10 cellular contexts compared by ENCODE assay signal in genomic region chr12:121765573-121765972, GRCh38. TPM values are rescaled to one million over a fixed set of nuclear protein-coding genes. Genes with fewer than 3 reads are reported as not detected.
DNase-seq lines count a peak whose midpoint lies in the region; ATAC-seq, FAIRE-seq and TF ChIP-seq lines count a peak whose summit lies in the region.
"Had no signal": no experiment of that assay in that cellular context is flagged by ENCODE, and none has a peak within 500 bp of the region (broad histone marks: within the 10 kb centered on the region; RNA-seq: fewer than 3 reads in every experiment).

No MANE protein-coding gene starts in this region.

- no peak for FAIRE-seq in bronchial epithelial cell (lab: Jason Lieb, UNC)
- FAIRE-seq: TTC549 had no signal

- TF ChIP-seq CTCF in bronchial epithelial cell (IDR thresholded peaks at IDR 0.05; ENCODE audit: insufficient read depth, low read length, severe bottlenecking) (no peak), mesothelial cell of epicardium (IDR thresholded peaks at IDR 0.05; ENCODE audit: unreplicated experiment) (no peak)

- intact Hi-C loops in CD4-positive, alpha-beta memory T cell (cut with micrococcal nuclease) = no loop called here

- POLR2A ChIA-PET in CD4-positive, alpha-beta memory T cell (lab: Charles Lee; ENCODE audit: partially characterized antibody) = interaction anchor here (1.3 kb wide), 1 partner anchor 29 kb away, joined by 4 read pairs; no protein-coding TSS in a partner anchor

- DNase-seq in D341Med (ENCODE audit: low spot score) (peak; percentile 60), MG63 (peak; percentile 71), bronchial epithelial cell (ENCODE audit: low read depth) (peak; percentile 60), mesothelial cell of epicardium (ENCODE audit: low spot score in 2 of 2, unreplicated experiment in 2 of 2) (no peak), ureter (ENCODE audit: low spot score) (no peak), midbrain (lab: John Stamatoyannopoulos, UW) (no peak)
- DNase-seq in CD4-positive, alpha-beta memory T cell = no peak

- H3K27ac ChIP-seq in CD4-positive, alpha-beta memory T cell (ENCODE audit: low read depth, low read length) = no peak overlapping the region

- ATAC-seq in HG03565 (IDR thresholded peaks at IDR 0.05; ENCODE audit: unreplicated experiment) = no peak

- H3K4me3 Mint-ChIP-seq in mesothelial cell of epicardium = no peak overlapping the region
- no peak overlapping the region for H3K4me3 Mint-ChIP-seq in CD4-positive, alpha-beta memory T cell
- H3K4me3 Mint-ChIP-seq: neural crest cell had no signal

- peaks cover 4% of the 10 kb centered on the region for H3K36me3 Mint-ChIP-seq in mesothelial cell of epicardium
- H3K36me3 Mint-ChIP-seq in CD4-positive, alpha-beta memory T cell = no peaks in the 10 kb centered on the region

- H3K36me3 ChIP-seq in MG63 = no peaks in the 10 kb centered on the region
- H3K36me3 ChIP-seq in bronchial epithelial cell (ENCODE audit: control insufficient read depth, insufficient read depth, low read length) = no peaks in the 10 kb centered on the region
- H3K36me3 ChIP-seq in CD4-positive, alpha-beta memory T cell (ENCODE audit: insufficient read depth, low read length) = no peaks in the 10 kb centered on the region

- H3K4me1 ChIP-seq in CD4-positive, alpha-beta memory T cell (ENCODE audit: insufficient read depth, low read length) = no peaks in the 10 kb centered on the region

- CTCF ChIA-PET in CD4-positive, alpha-beta memory T cell (lab: Charles Lee; ENCODE audit: partially characterized antibody) = interaction anchor here (0.6 to 0.9 kb wide), 3 partner anchors 12 to 47 kb away, joined by 3 read pairs; no protein-coding TSS in a partner anchor

- H3K4me3 ChIP-seq in MG63 (no peak overlapping the region), bronchial epithelial cell (ENCODE audit: low read depth, low read length) (no peak overlapping the region)
- no peak overlapping the region for H3K4me3 ChIP-seq in CD4-positive, alpha-beta memory T cell (ENCODE audit: low read length in 2 of 2)

- H3K27ac Mint-ChIP-seq in mesothelial cell of epicardium = peak overlapping the region; percentile 34
- no peak overlapping the region for H3K27ac Mint-ChIP-seq in CD4-positive, alpha-beta memory T cell

- peaks cover 20% of the 10 kb centered on the region for H3K4me1 Mint-ChIP-seq in mesothelial cell of epicardium
- H3K4me1 Mint-ChIP-seq in CD4-positive, alpha-beta memory T cell = no peaks in the 10 kb centered on the region

- no peaks in the 10 kb centered on the region for H3K9me3 Mint-ChIP-seq in mesothelial cell of epicardium
- no peaks in the 10 kb centered on the region for H3K9me3 Mint-ChIP-seq in CD4-positive, alpha-beta memory T cell
- H3K9me3 Mint-ChIP-seq: neural crest cell had no signal

- no peaks in the 10 kb centered on the region for H3K27me3 ChIP-seq in MG63
- no peaks in the 10 kb centered on the region for H3K27me3 ChIP-seq in bronchial epithelial cell (ENCODE audit: control insufficient read depth, insufficient read depth, low read length)
- no peaks in the 10 kb centered on the region for H3K27me3 ChIP-seq in CD4-positive, alpha-beta memory T cell (ENCODE audit: insufficient read depth, low read length)

- no peaks in the 10 kb centered on the region for H3K9me3 ChIP-seq in MG63
- H3K9me3 ChIP-seq in CD4-positive, alpha-beta memory T cell (ENCODE audit: control insufficient read depth in 1 of 2, low read length in 2 of 2) = no peaks in the 10 kb centered on the region

- H3K27me3 Mint-ChIP-seq in mesothelial cell of epicardium (ENCODE audit: low read depth) = no peaks in the 10 kb centered on the region
- no peaks in the 10 kb centered on the region for H3K27me3 Mint-ChIP-seq in CD4-positive, alpha-beta memory T cell

RNA-seq across cellular contexts. Expression of gene RHOF, which starts 27.9 kb away (rescaled TPM):
- 0.20 and 6.3 TPM in 2 replicates for total RNA-seq in MG63 (2014; rRNA removed; shearing (Covaris generic); ENCODE audit: low replicate concordance)
- 15.5 and 27.7 TPM in 2 replicates for total RNA-seq in bronchial epithelial cell
- total RNA-seq in mesothelial cell of epicardium = 33.0 to 37.8 TPM (median 33.8 TPM) in 3 replicates
- total RNA-seq in ureter = 20.5 TPM
- 100 to 1,000 TPM; 137 to 138 TPM for total RNA-seq in CD4-positive, alpha-beta memory T cell
- polyA plus RNA-seq in CD4-positive, alpha-beta memory T cell = 100 to 1,000 TPM in 1 of 2 donors, 10 to 100 TPM in 1; 72.6 to 106 TPM

RNA-seq across cellular contexts. Expression of gene SETD1B, which starts 38.2 kb away (rescaled TPM):
- total RNA-seq in MG63 (2014; rRNA removed; shearing (Covaris generic); ENCODE audit: low replicate concordance) = 1.0 and 1.1 TPM in 2 replicates
- total RNA-seq in bronchial epithelial cell (1.8 and 2.2 TPM in 2 replicates), mesothelial cell of epicardium (26.5 to 27.2 TPM (median 26.8 TPM) in 3 replicates), ureter (39.8 TPM)
- total RNA-seq in CD4-positive, alpha-beta memory T cell = 10 to 100 TPM; 67.1 to 69.3 TPM
- 1 to 10 TPM in 1 of 2 donors, under 1 TPM in 1; 0.13 to 3.3 TPM for polyA plus RNA-seq in CD4-positive, alpha-beta memory T cell

RNA-seq across cellular contexts. Expression of gene TMEM120B, which starts 53.0 kb away (rescaled TPM):
- 3.6 and 6.6 TPM in 2 replicates for total RNA-seq in MG63 (2014; rRNA removed; shearing (Covaris generic); ENCODE audit: low replicate concordance)
- 4.7 and 9.7 TPM in 2 replicates for total RNA-seq in bronchial epithelial cell
- total RNA-seq in mesothelial cell of epicardium = 22.3 to 22.8 TPM (median 22.4 TPM) in 3 replicates
- 16.7 TPM for total RNA-seq in ureter
- total RNA-seq in CD4-positive, alpha-beta memory T cell = 10 to 100 TPM; 11.3 to 12.8 TPM
- 1 to 10 TPM; 3.3 to 3.5 TPM for polyA plus RNA-seq in CD4-positive, alpha-beta memory T cell

Comparison
In these comparisons a context has a peak if more than half of its experiments do, and no peak if none do; other contexts are left out.
1. DNase-seq: peak in D341Med (single experiment), MG63 (single experiment) and bronchial epithelial cell (single experiment); none in mesothelial cell of epicardium (0 of 2), ureter (single experiment), CD4-positive, alpha-beta memory T cell (0 of 5) and midbrain (single experiment).